In genomic region chr3:177597325-177598109, GRCh38 we compare ENCODE assay signal across 8 cellular contexts.
DNase-seq lines count a peak whose midpoint lies in the region; ATAC-seq and TF ChIP-seq lines count a peak whose summit lies in the region.

No MANE protein-coding gene starts in this region.

- peaks cover 53% of the 10 kb centered on the region for H3K4me1 ChIP-seq in foreskin keratinocyte
- peaks cover 13% of the 10 kb centered on the region for H3K4me1 ChIP-seq in ovary (ENCODE audit: insufficient read depth)

- peak overlapping the region; percentile 62 to 75 for H3K4me3 Mint-ChIP-seq in activated T-cell treated with anti-CD3 and anti-CD28 coated beads, Interleukin-2, amount 50 U/mL, for 72 hours

- 9 to 13% (median 10%) methylated on average over 10 of the region's 10 CpGs for WGBS in ovary, 3 donors

- intact Hi-C loops in ovary (cut with DNase I) = no loop called here

- TF ChIP-seq POLR2A in ovary (IDR thresholded peaks at IDR 0.05) = no peak

- DNase-seq in AG08395 (ENCODE audit: low spot score) = peak; percentile 75
- DNase-seq in NCI-H2227 (lab: John Stamatoyannopoulos, UW; ENCODE audit: unreplicated experiment) = peak; percentile 58
- peak; percentile 8 to 35 for DNase-seq in activated T-cell treated with anti-CD3 and anti-CD28 coated beads, Interleukin-2, amount 50 U/mL, for 72 hours
- DNase-seq in foreskin keratinocyte = peak; percentile 87 to 89
- DNase-seq in ovary = peak; percentile 35 to 55 (median 49)
- no peak for DNase-seq in cortex of kidney (lab: John Stamatoyannopoulos, UW)

- H3K9me3 ChIP-seq in ovary = no peaks in the 10 kb centered on the region

- peaks cover 0 to 2% of the 10 kb centered on the region in 2 donors for H3K9me3 Mint-ChIP-seq in activated T-cell treated with anti-CD3 and anti-CD28 coated beads, Interleukin-2, amount 50 U/mL, for 72 hours

- H3K27me3 ChIP-seq in foreskin keratinocyte = no peaks in the 10 kb centered on the region
- H3K27me3 ChIP-seq in ovary = no peaks in the 10 kb centered on the region

- H3K4me3 ChIP-seq in ovary = no peak overlapping the region

- H3K36me3 ChIP-seq in ovary = no peaks in the 10 kb centered on the region

- peak; percentile 90 for ATAC-seq in GM18511 (IDR thresholded peaks at IDR 0.05; ENCODE audit: unreplicated experiment)
- peak; percentile 89 for ATAC-seq in HG03064 (IDR thresholded peaks at IDR 0.05; ENCODE audit: low read depth, unreplicated experiment)
- peak; percentile 69 to 85 for ATAC-seq in activated T-cell treated with anti-CD3 and anti-CD28 coated beads, Interleukin-2, amount 50 U/mL, for 72 hours (replicated peaks in 1 of 2)
- peak; percentile 44 for ATAC-seq in foreskin keratinocyte

- H3K4me1 Mint-ChIP-seq in activated T-cell treated with anti-CD3 and anti-CD28 coated beads, Interleukin-2, amount 50 U/mL, for 72 hours (ENCODE audit: low read depth) = peaks cover 74% of the 10 kb centered on the region

- H3K36me3 Mint-ChIP-seq in activated T-cell treated with anti-CD3 and anti-CD28 coated beads, Interleukin-2, amount 50 U/mL, for 72 hours (ENCODE audit: insufficient read depth in 2 of 2) = peaks cover 0 to 2% of the 10 kb centered on the region in 2 donors

- peak overlapping the region; percentile 95 for H3K27ac Mint-ChIP-seq in activated T-cell treated with anti-CD3 and anti-CD28 coated beads, Interleukin-2, amount 50 U/mL, for 72 hours

- H3K27ac ChIP-seq in foreskin keratinocyte = peak overlapping the region; percentile 24
- H3K27ac ChIP-seq in ovary = peak overlapping the region in 1 of 2 donors; percentile 51

- no peaks in the 10 kb centered on the region for H3K27me3 Mint-ChIP-seq in activated T-cell treated with anti-CD3 and anti-CD28 coated beads, Interleukin-2, amount 50 U/mL, for 72 hours (ENCODE audit: low read depth)

- TF ChIP-seq EP300 in ovary (IDR thresholded peaks at IDR 0.05) = no peak

- no peak for TF ChIP-seq CTCF in foreskin keratinocyte (conservative IDR thresholded peaks at IDR 0.05)
- no peak for TF ChIP-seq CTCF in ovary (IDR thresholded peaks at IDR 0.05)
